26 cellular contexts compared by ENCODE assay signal in the genomic region with DNA sequence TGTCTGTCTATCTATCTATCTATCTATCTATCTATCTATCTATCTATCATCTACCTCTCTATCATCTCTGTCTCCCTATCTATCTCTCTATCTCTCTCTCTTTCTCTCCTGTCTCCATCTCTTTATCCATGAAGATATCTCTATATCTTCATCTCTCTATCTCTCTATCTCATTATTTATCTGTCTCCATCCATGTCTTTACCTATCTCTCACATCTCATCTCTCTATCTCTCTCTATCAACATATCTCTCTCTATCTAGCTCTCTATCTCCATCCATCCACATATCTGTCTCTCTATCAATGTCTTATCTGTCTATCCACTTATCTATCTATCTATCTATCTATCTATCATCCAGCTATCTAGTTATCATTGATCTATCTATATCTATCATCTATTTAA.
"Had no signal": no experiment of that assay in that cellular context is flagged by ENCODE, and none has a peak within 500 bp of the region (broad histone marks: within the 10 kb centered on the region; RNA-seq: fewer than 3 reads in every experiment).

No MANE protein-coding gene starts in this region.

- H3K9me3 ChIP-seq: stomach, suprapubic skin, testis, thoracic aorta, thyroid gland, tibial artery, tibial nerve, transverse colon, upper lobe of left lung, upper lobe of right lung, uterus, vagina had no signal

- H3K4me1 ChIP-seq: stomach, suprapubic skin, testis, thyroid gland, tibial artery, tibial nerve, transverse colon, upper lobe of left lung, upper lobe of right lung, uterus, vagina had no signal

- DNase-seq: stimulated activated CD4-positive, alpha-beta T cell treated with anti-CD3 and anti-CD28 coated beads, Interleukin-2, amount 100 ng/mL, for 48 hours; stimulated activated CD4-positive, alpha-beta T cell treated with anti-CD3 and anti-CD28 coated beads, Interleukin-4, amount 100 ng/mL, for 1 hour; stimulated activated CD4-positive, alpha-beta T cell treated with anti-CD3 and anti-CD28 coated beads, Interleukin-4, amount 100 ng/mL, for 24 hours; stimulated activated CD4-positive, alpha-beta T cell treated with anti-CD3 and anti-CD28 coated beads, Interleukin-4, amount 100 ng/mL, for 4 hours; stimulated activated CD8-positive, alpha-beta memory T cell treated with anti-CD3 and anti-CD28 coated beads, Interleukin-4, amount 100 ng/mL, for 48 hours; stimulated activated naive B cell treated with anti-CD40 and anti-IgM and Interleukin-4, amounts not matched to agents 10 μg/mL and 1 μg/mL and 100 μg/mL, for 72 hours; stimulated activated naive CD4-positive, alpha-beta T cell; stimulated activated naive CD4-positive, alpha-beta T cell treated with Interleukin-2 at 50 U/mL for 16 hours; stimulated activated naive CD8-positive, alpha-beta T cell treated with anti-CD3 and anti-CD28 coated beads, Interleukin-15, amount 100 ng/mL, for 72 hours; stimulated activated naive CD8-positive, alpha-beta T cell treated with anti-CD3 and anti-CD28 coated beads, Interleukin-15, Interleukin-2, amounts not matched to agents 100 U/mL and 50 U/mL, for 24 hours; stomach; substantia nigra; testis; thyroid gland; tibial artery; transverse colon; trophoblast cell; upper lobe of left lung; upper lobe of right lung; uterus had no signal

- H3K4me3 ChIP-seq: stomach, suprapubic skin, testis, thoracic aorta, thyroid gland, tibial artery, tibial nerve, transverse colon, upper lobe of left lung, upper lobe of right lung, uterus, vagina had no signal

- ATAC-seq: stimulated activated effector memory CD8-positive, alpha-beta T cell treated with anti-CD3 and anti-CD28 coated beads, Interleukin-12 subunit alpha, Interleukin-12 subunit beta, amount 100 ng/mL, for 72 hours; stimulated activated memory B cell treated with anti-CD40 and anti-IgM and Interleukin-4, amounts not matched to agents 10 μg/mL and 1 μg/mL and 100 μg/mL, for 72 hours; stimulated activated naive B cell treated with anti-CD40 and anti-IgM and Interleukin-4, amounts not matched to agents 10 μg/mL and 1 μg/mL and 100 μg/mL, for 72 hours; stimulated activated naive CD8-positive, alpha-beta T cell treated with anti-CD3 and anti-CD28 coated beads, Interleukin-15, amount 100 ng/mL, for 72 hours; stimulated activated naive CD8-positive, alpha-beta T cell treated with anti-CD3 and anti-CD28 coated beads, Interleukin-15, Interleukin-2, amounts not matched to agents 100 U/mL and 50 U/mL, for 24 hours; upper lobe of right lung had no signal

- H3K27ac ChIP-seq: stomach, suprapubic skin, testis, thoracic aorta, thyroid gland, tibial artery, tibial nerve, transverse colon, upper lobe of left lung, upper lobe of right lung, uterus, vagina had no signal

- H3K27me3 ChIP-seq: stomach, testis, thyroid gland, tibial artery, tibial nerve, transverse colon, upper lobe of left lung, upper lobe of right lung, uterus, vagina had no signal

- H3K36me3 ChIP-seq: stomach, suprapubic skin, thoracic aorta, thyroid gland, tibial artery, tibial nerve, transverse colon, upper lobe of left lung, upper lobe of right lung, uterus, vagina had no signal
